ENCODE assay signal across 8 cellular contexts in genomic region chr3:134249442-134249841, GRCh38. TPM values are rescaled to one million over a fixed set of nuclear protein-coding genes. Genes with fewer than 3 reads are reported as not detected.
A peak's percentile ranks its signal among the peaks of the same experiment; 100 is the strongest.
DNase-seq lines count a peak whose midpoint lies in the region; ATAC-seq, FAIRE-seq and TF ChIP-seq lines count a peak whose summit lies in the region.

No MANE protein-coding gene starts in this region.

- peaks cover 30% of the 10 kb centered on the region for H3K36me3 Mint-ChIP-seq in activated CD4-positive, alpha-beta T cell treated with anti-CD3 and anti-CD28 coated beads for 36 hours (ENCODE audit: low read depth)
- peaks cover 11% of the 10 kb centered on the region for H3K36me3 Mint-ChIP-seq in activated naive CD8-positive, alpha-beta T cell

- peak overlapping the region; percentile 98 for H3K27ac Mint-ChIP-seq in activated CD4-positive, alpha-beta T cell treated with anti-CD3 and anti-CD28 coated beads for 36 hours
- H3K27ac Mint-ChIP-seq in activated naive CD8-positive, alpha-beta T cell = peak overlapping the region; percentile 96

- no peaks in the 10 kb centered on the region for H3K27me3 Mint-ChIP-seq in activated CD4-positive, alpha-beta T cell treated with anti-CD3 and anti-CD28 coated beads for 36 hours
- no peaks in the 10 kb centered on the region for H3K27me3 Mint-ChIP-seq in activated naive CD8-positive, alpha-beta T cell

- ATAC-seq in activated CD4-positive, alpha-beta T cell treated with anti-CD3 and anti-CD28 coated beads for 36 hours = peak; percentile 1

- H3K9me3 ChIP-seq in keratinocyte (ENCODE audit: control insufficient read depth, low read depth, low read length) (no peaks in the 10 kb centered on the region), testis (no peaks in the 10 kb centered on the region)

- H2AFZ ChIP-seq in keratinocyte (ENCODE audit: control insufficient read depth, low read length) = no peak overlapping the region

- H3K36me3 ChIP-seq in keratinocyte (ENCODE audit: control insufficient read depth in 2 of 2, extremely low read depth in 1 of 2, insufficient read depth in 2 of 2, low read length in 2 of 2) = peaks cover 0 to 1% of the 10 kb centered on the region in 2 experiments
- no peaks in the 10 kb centered on the region for H3K36me3 ChIP-seq in testis (ENCODE audit: low read depth, missing control alignments)

- intact Hi-C loops in activated CD4-positive, alpha-beta T cell treated with anti-CD3 and anti-CD28 coated beads for 36 hours (cut with DNase I, micrococcal nuclease) = no loop called here
- intact Hi-C loops in testis (cut with DNase I; ENCODE audit: low total_unique reads) = no loop called here

- H3K4me3 ChIP-seq in keratinocyte (ENCODE audit: control insufficient read depth in 2 of 3, extremely low read depth in 1 of 3, insufficient read depth in 2 of 3, low read depth in 1 of 3, low read length in 3 of 3) (peak overlapping the region; percentile 72 to 95 (median 94)), testis (peak overlapping the region; percentile 76)

- dilution Hi-C loops in keratinocyte (cut with MboI; ENCODE audit: extremely low pct_ligation_motif_present, low sequenced_read_pairs) = no loop called here

- H3K4me1 Mint-ChIP-seq in activated CD4-positive, alpha-beta T cell treated with anti-CD3 and anti-CD28 coated beads for 36 hours = peaks cover 74% of the 10 kb centered on the region
- peaks cover 66% of the 10 kb centered on the region for H3K4me1 Mint-ChIP-seq in activated naive CD8-positive, alpha-beta T cell (ENCODE audit: low read depth)

- peak overlapping the region; percentile 94 for H3K4me2 ChIP-seq in keratinocyte (ENCODE audit: control insufficient read depth, extremely low read depth, insufficient read depth, low read depth, low read length)

- H3K27ac ChIP-seq in keratinocyte (ENCODE audit: control insufficient read depth, insufficient read depth, low read length) = peak overlapping the region; percentile 73
- H3K27ac ChIP-seq in testis = peak overlapping the region; percentile 89 to 96

- H3K4me3 Mint-ChIP-seq in activated CD4-positive, alpha-beta T cell treated with anti-CD3 and anti-CD28 coated beads for 36 hours = peak overlapping the region; percentile 98
- peak overlapping the region; percentile 94 for H3K4me3 Mint-ChIP-seq in activated naive CD8-positive, alpha-beta T cell

- H3K4me1 ChIP-seq in keratinocyte (ENCODE audit: control insufficient read depth, extremely low read depth, insufficient read depth, low read length) (peaks cover 37% of the 10 kb centered on the region), testis (peaks cover 49% of the 10 kb centered on the region)

- H3K9ac ChIP-seq in keratinocyte (ENCODE audit: control insufficient read depth, extremely low read depth, insufficient read depth, low read length) = peak overlapping the region; percentile 83

- H3K9me1 ChIP-seq in keratinocyte (ENCODE audit: control insufficient read depth, extremely low read depth, insufficient read depth, low read length) = peaks cover 3% of the 10 kb centered on the region

- no peak for DNase-seq in activated CD4-positive, alpha-beta T cell treated with anti-CD3 and anti-CD28 coated beads for 36 hours
- no peak for DNase-seq in activated CD4-positive, alpha-beta T cell treated with anti-CD3 and anti-CD28 coated beads for 1 hour
- no peak for DNase-seq in keratinocyte (ENCODE audit: low read depth, low spot score)
- no peak for DNase-seq in testis
- DNase-seq in germinal center (ENCODE audit: low spot score) = no peak
- no peak for DNase-seq in HTR-8/SVneo (ENCODE audit: insufficient read length, low spot score)
- no peak for DNase-seq in GM10266 (ENCODE audit: extremely low spot score)

- POLR2A ChIA-PET in activated CD4-positive, alpha-beta T cell treated with anti-CD3 and anti-CD28 coated beads for 36 hours (lab: Charles Lee) = no interaction called here

- no peak for TF ChIP-seq POLR2A in testis (IDR thresholded peaks at IDR 0.05)

- WGBS in testis, 2 donors = 2% methylated on average over 4 of the region's 4 CpGs

- no peak for FAIRE-seq in keratinocyte (lab: Jason Lieb, UNC)
- FAIRE-seq in HTR-8/SVneo (lab: Jason Lieb, UNC) = no peak

- peaks cover 2% of the 10 kb centered on the region for H3K9me3 Mint-ChIP-seq in activated CD4-positive, alpha-beta T cell treated with anti-CD3 and anti-CD28 coated beads for 36 hours (ENCODE audit: low read depth)
- H3K9me3 Mint-ChIP-seq in activated naive CD8-positive, alpha-beta T cell (ENCODE audit: low read depth) = peaks cover 5% of the 10 kb centered on the region

- peaks cover 2% of the 10 kb centered on the region for H4K20me1 ChIP-seq in keratinocyte (ENCODE audit: control insufficient read depth, extremely low read depth, insufficient read depth, low read length)

- TF ChIP-seq CTCF in keratinocyte (optimal IDR thresholded peaks at IDR 0.05 in 1 of 3, IDR thresholded peaks at IDR 0.05 in 1 of 3, conservative IDR thresholded peaks at IDR 0.05 in 1 of 3; ENCODE audit: extremely low read depth in 1 of 3, insufficient read depth in 2 of 3, low read length in 3 of 3) (peak in 1 of 3 experiments; percentile 12), testis (IDR thresholded peaks at IDR 0.05) (no peak), GM10266 (IDR thresholded peaks at IDR 0.05; ENCODE audit: control insufficient read depth, insufficient read depth, low read depth, missing control alignments) (no peak)

- CTCF ChIA-PET in activated CD4-positive, alpha-beta T cell treated with anti-CD3 and anti-CD28 coated beads for 36 hours (lab: Charles Lee) = interaction anchor here (1.1 to 3.0 kb wide), 5 partner anchors 11 to 37 kb away, joined by 3 to 14 read pairs (median 5); no protein-coding TSS in a partner anchor

- H3K27me3 ChIP-seq in keratinocyte (ENCODE audit: control insufficient read depth, extremely low read depth, insufficient read depth, low read length) (no peaks in the 10 kb centered on the region), testis (no peaks in the 10 kb centered on the region)

- peaks cover 59% of the 10 kb centered on the region for H3K79me2 ChIP-seq in keratinocyte (ENCODE audit: control insufficient read depth, insufficient read depth, low read length)

RNA-seq across cellular contexts. Expression of gene RYK, which starts 1.2 kb away (rescaled TPM):
- 10 to 100 TPM; 23.5 to 24.0 TPM for total RNA-seq in activated CD4-positive, alpha-beta T cell treated with anti-CD3 and anti-CD28 coated beads for 36 hours
- polyA plus RNA-seq in keratinocyte = 55.6 to 82.1 TPM (median 73.7 TPM) in 3 replicates
- polyA plus RNA-seq in keratinocyte (2011; ENCODE audit: low read depth) = 15.7 TPM
- 40.0 and 72.0 TPM in 2 replicates for polyA plus RNA-seq in keratinocyte (2011; cell fraction: cytosol; rRNA removed)
- 95.6 and 96.2 TPM in 2 replicates for polyA plus RNA-seq in keratinocyte (2011; cell fraction: nucleus; rRNA removed)
- polyA plus RNA-seq in keratinocyte (2012; ENCODE audit: low replicate concordance) = 38.6 and 49.7 TPM in 2 replicates
- polyA minus RNA-seq in keratinocyte = 63.0 to 115 TPM (median 90.5 TPM) in 3 replicates
- polyA minus RNA-seq in keratinocyte (2011; cell fraction: cytosol; rRNA and poly(A)+ RNA removed) = 38.8 TPM
- 44.5 and 97.3 TPM in 2 replicates for polyA minus RNA-seq in keratinocyte (2011; cell fraction: nucleus; rRNA and poly(A)+ RNA removed)
- total RNA-seq in testis = 100 to 1,000 TPM; 112 to 120 TPM
- polyA plus RNA-seq in testis (ENCODE audit: insufficient read depth, low read depth, low replicate concordance) = 82.6 TPM

Comparison
In these comparisons a context has a peak if more than half of its experiments do, and no peak if none do; other contexts are left out.
1. RNA of gene RYK, which starts 1.2 kb away (total RNA-seq): 112 to 120 TPM in testis; 23.5 to 24.0 TPM in activated CD4-positive, alpha-beta T cell treated with anti-CD3 and anti-CD28 coated beads for 36 hours; every median in the first group is over 4 times any median in the second.